Comparison of ENCODE assay signal across 16 cellular contexts in the genomic region with DNA sequence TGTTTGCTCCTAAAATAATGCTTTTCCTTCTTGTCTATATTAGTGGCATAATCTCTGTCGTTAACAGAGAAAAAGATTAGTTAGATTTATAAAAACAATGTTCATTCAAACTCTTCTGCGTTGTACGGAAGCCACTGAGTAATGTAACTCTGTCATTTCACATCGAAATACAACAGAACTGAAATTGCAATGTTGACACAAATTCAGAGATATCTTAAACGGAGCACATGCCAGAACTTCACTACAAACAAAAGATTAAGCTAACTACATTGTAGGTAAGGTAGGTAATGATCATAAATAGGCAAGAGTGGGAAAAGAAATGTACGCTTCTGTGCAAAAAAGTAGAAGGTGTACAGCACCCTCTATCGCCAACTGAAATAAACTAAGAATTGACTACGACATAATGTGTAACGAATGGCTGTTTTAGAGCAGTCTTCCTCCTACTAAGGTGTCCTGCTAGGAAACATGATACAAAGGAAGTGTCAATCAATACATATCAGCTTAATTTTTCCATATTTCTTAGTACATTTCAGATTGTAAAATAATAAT. TPM values are rescaled to one million over a fixed set of nuclear protein-coding genes. Genes with fewer than 3 reads are reported as not detected.
DNase-seq lines count a peak whose midpoint lies in the region; ATAC-seq, FAIRE-seq and TF ChIP-seq lines count a peak whose summit lies in the region.
"Had no signal": no experiment of that assay in that cellular context is flagged by ENCODE, and none has a peak within 500 bp of the region (broad histone marks: within the 10 kb centered on the region; RNA-seq: fewer than 3 reads in every experiment).

No MANE protein-coding gene starts in this region.

- no peaks in the 10 kb centered on the region for H3K79me2 ChIP-seq in HepG2 (ENCODE audit: insufficient read depth, low read length)

- H3K9me3 ChIP-seq in HepG2 (ENCODE audit: low read length), result no peaks in the 10 kb centered on the region
- H3K9me3 ChIP-seq in right lobe of liver, result no peaks in the 10 kb centered on the region
- H3K9me3 ChIP-seq in effector memory CD4-positive, alpha-beta T cell (ENCODE audit: control insufficient read depth, low read length), result no peaks in the 10 kb centered on the region
- H3K9me3 ChIP-seq: gastroesophageal sphincter, Peyer's patch had no signal

- FAIRE-seq in HepG2 (lab: Jason Lieb, UNC) (no peak), TTC549 (lab: Jason Lieb, UNC) (peak; percentile 94)
- FAIRE-seq: H1 had no signal

- no peak for TF ChIP-seq POLR2A in HepG2 (IDR thresholded peaks at IDR 0.05; ENCODE audit: insufficient read depth in 1 of 2, low read depth in 2 of 2, low read length in 2 of 2)
- TF ChIP-seq POLR2A in right lobe of liver (IDR thresholded peaks at IDR 0.05), result no peak

- in situ Hi-C loops in HepG2 (cut with HindIII; ENCODE audit: extremely low pct_ligation_motif_present, low pct_unique_long_range_greater_than_20kb) (loop anchor here (5.0 to 25.0 kb wide), 3 partner anchors 607 to 1477 kb away; partner anchors contain the start of gene SIPA1L2), KBM-7 (cut with MboI; ENCODE audit: low pct_unique_long_range_greater_than_20kb, low sequenced_read_pairs) (loop anchor here (25.0 kb wide), 1 partner anchor 602 kb away; the partner anchor contains the start of gene SIPA1L2)

- TF ChIP-seq EP300 in HepG2 (IDR thresholded peaks at IDR 0.05; ENCODE audit: low read depth in 2 of 2, low read length in 2 of 2) (no peak), HepG2 (CRISPR knock-in tag; IDR thresholded peaks at IDR 0.05; ENCODE audit: borderline replicate concordance) (no peak)

- 31% methylated on average over 9 of the region's 9 CpGs for WGBS in HepG2 (ENCODE audit: low lambda C conversion rate)
- 74% methylated on average over 9 of the region's 9 CpGs for WGBS in right lobe of liver (ENCODE audit: insufficient coverage, low coverage, low lambda C conversion rate, missing lambda C conversion rate)

- no peak overlapping the region for H3K4me2 ChIP-seq in HepG2 (ENCODE audit: low read depth, low read length)

- CTCF ChIA-PET in HepG2 (lab: Yijun Ruan, JAX; ENCODE audit: low intra/inter-chr PET ratio, low total read pairs), result interaction anchor here (1.8 kb wide), 1 partner anchor 603 kb away, joined by 9 read pairs; no protein-coding TSS in a partner anchor

- TF ChIP-seq RAD21 in HepG2 (CRISPR knock-in tag; IDR thresholded peaks at IDR 0.05), result no peak

- no peaks in the 10 kb centered on the region for H3K36me3 ChIP-seq in HepG2 (replicated peaks in 1 of 2; ENCODE audit: control insufficient read depth in 1 of 2, insufficient read depth in 2 of 2, low read length in 2 of 2)
- H3K36me3 ChIP-seq in right lobe of liver, result no peaks in the 10 kb centered on the region
- H3K36me3 ChIP-seq in effector memory CD4-positive, alpha-beta T cell (ENCODE audit: control insufficient read depth, insufficient read depth, low read length), result peaks cover 6% of the 10 kb centered on the region
- H3K36me3 ChIP-seq: Peyer's patch had no signal

- H3K9ac ChIP-seq in HepG2 (ENCODE audit: insufficient read depth, low read depth, low read length), result no peak overlapping the region

- H4K20me1 ChIP-seq in HepG2 (ENCODE audit: insufficient read depth, low read length), result no peaks in the 10 kb centered on the region

- POLR2A ChIA-PET in HepG2 (lab: Yijun Ruan, JAX), result no interaction called here

- H3K27ac ChIP-seq in HepG2 (ENCODE audit: extremely low read length, insufficient read depth, low read length) (no peak overlapping the region), right lobe of liver (no peak overlapping the region)
- no peak overlapping the region for H3K27ac ChIP-seq in effector memory CD4-positive, alpha-beta T cell (ENCODE audit: insufficient read depth, low read length, poor library complexity, severe bottlenecking)
- H3K27ac ChIP-seq: gastroesophageal sphincter, Peyer's patch had no signal

- H2AFZ ChIP-seq in HepG2 (ENCODE audit: low read length), result no peak overlapping the region

- intact Hi-C loops in HepG2 (cut with micrococcal nuclease; ENCODE audit: unreplicated experiment) (no loop called here), right lobe of liver (cut with DNase I) (no loop called here)

- H3K4me3 ChIP-seq in HepG2 (replicated peaks in 1 of 3; ENCODE audit: insufficient read depth in 1 of 3, low read depth in 2 of 3, low read length in 3 of 3), result no peak overlapping the region
- no peak overlapping the region for H3K4me3 ChIP-seq in right lobe of liver
- H3K4me3 ChIP-seq in fibroblast of pulmonary artery (replicated peaks; ENCODE audit: low read depth, low read length), result no peak overlapping the region
- H3K4me3 ChIP-seq in effector memory CD4-positive, alpha-beta T cell (ENCODE audit: insufficient read depth, low read depth, low read length, poor library complexity, severe bottlenecking), result no peak overlapping the region
- H3K4me3 ChIP-seq: gastroesophageal sphincter, Peyer's patch had no signal

- 0 out of 2 replicates have a peak, but pooled peaks cover 11% of the 10 kb centered on the region for H3K4me1 ChIP-seq in HepG2 (ENCODE audit: insufficient read depth, low read length)
- H3K4me1 ChIP-seq in right lobe of liver, result peaks cover 0 to 14% (median 0%) of the 10 kb centered on the region in 4 donors
- no peaks in the 10 kb centered on the region for H3K4me1 ChIP-seq in effector memory CD4-positive, alpha-beta T cell (ENCODE audit: control insufficient read depth, insufficient read depth, low read length, poor library complexity, severe bottlenecking)

- BruUV-seq in HepG2 (replicated peaks; lab: Mats Ljungman, UMichigan), result no TSS peak

- H3K27me3 ChIP-seq in HepG2 (ENCODE audit: control insufficient read depth in 1 of 2, insufficient read depth in 2 of 2, low read length in 2 of 2) (no peaks in the 10 kb centered on the region; a peak in 1 of 5 replicates), right lobe of liver (no peaks in the 10 kb centered on the region)
- H3K27me3 ChIP-seq in effector memory CD4-positive, alpha-beta T cell (replicated peaks; ENCODE audit: control insufficient read depth, insufficient read depth, low read length, poor library complexity, severe bottlenecking), result no peaks in the 10 kb centered on the region
- H3K27me3 ChIP-seq: gastroesophageal sphincter, Peyer's patch had no signal

- no peak; the same call in 2 of the 3 replicates for ATAC-seq in HepG2
- no peak for ATAC-seq in right lobe of liver
- ATAC-seq in omental fat pad (ENCODE audit: low FRiP score), result no peak
- ATAC-seq: activated T-cell treated with anti-CD3 and anti-CD28 coated beads, Interleukin-2, amount 50 U/mL, for 72 hours; gastroesophageal sphincter had no signal

- TF ChIP-seq CTCF in HepG2 (CRISPR knock-in tag; IDR thresholded peaks at IDR 0.05), result peak; percentile 48
- no peak for TF ChIP-seq CTCF in right lobe of liver (IDR thresholded peaks at IDR 0.05)
- peak; percentile 33 for TF ChIP-seq CTCF in fibroblast of pulmonary artery (IDR thresholded peaks at IDR 0.05; ENCODE audit: low read length, missing control alignments)
- TF ChIP-seq CTCF in omental fat pad (IDR thresholded peaks at IDR 0.05), result no peak

- DNase-seq in HepG2 (ENCODE audit: low spot score) (peak; percentile 3), right lobe of liver (no peak), fibroblast of pulmonary artery (ENCODE audit: low read depth) (peak; percentile 53), KBM-7 (no peak), omental fat pad (ENCODE audit: low spot score) (no peak), GF-D8 (lab: John Stamatoyannopoulos, UW) (no peak)
- DNase-seq in effector memory CD4-positive, alpha-beta T cell, result no peak
- DNase-seq: activated CD4-positive, alpha-beta T cell treated with anti-CD3 and anti-CD28 coated beads, Interleukin-2, amount 50 U/mL, for 4 hours; activated T-cell treated with anti-CD3 and anti-CD28 coated beads, Interleukin-2, amount 50 U/mL, for 72 hours; amygdala; Karpas-422; NCI-H2171 treated with DMSO at 0.1 percent for 48 hours; Peyer's patch had no signal

TF ChIP-seq in HepG2, 621 proteins besides CTCF, POLR2A, EP300 and RAD21 (continues in another document):
- TF ChIP-seq, protein P1, sequence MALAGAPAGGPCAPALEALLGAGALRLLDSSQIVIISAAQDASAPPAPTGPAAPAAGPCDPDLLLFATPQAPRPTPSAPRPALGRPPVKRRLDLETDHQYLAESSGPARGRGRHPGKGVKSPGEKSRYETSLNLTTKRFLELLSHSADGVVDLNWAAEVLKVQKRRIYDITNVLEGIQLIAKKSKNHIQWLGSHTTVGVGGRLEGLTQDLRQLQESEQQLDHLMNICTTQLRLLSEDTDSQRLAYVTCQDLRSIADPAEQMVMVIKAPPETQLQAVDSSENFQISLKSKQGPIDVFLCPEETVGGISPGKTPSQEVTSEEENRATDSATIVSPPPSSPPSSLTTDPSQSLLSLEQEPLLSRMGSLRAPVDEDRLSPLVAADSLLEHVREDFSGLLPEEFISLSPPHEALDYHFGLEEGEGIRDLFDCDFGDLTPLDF (CRISPR knock-in tag; IDR thresholded peaks at IDR 0.05), result no peak
- TF ChIP-seq MAFK (conservative IDR thresholded peaks at IDR 0.05 in 1 of 2, IDR thresholded peaks at IDR 0.05 in 1 of 2; ENCODE audit: low read length in 2 of 2), result peak in 1 of 2 experiments; percentile 32; a peak in 1 of 4 replicates

RNA-seq across cellular contexts. Expression of gene PCNX2, which starts 56.6 kb away (rescaled TPM):
- total RNA-seq in HepG2 (2016; rRNA removed; fragmentation: Illumina TruSeq; extraction: Trizol) (0.11 TPM in 1 of 2 replicates, not detected in the other), right lobe of liver (1 to 10 TPM in 2 of 6 experiments, under 1 TPM in 4; 0.35 to 3.4 (median 0.82) TPM), omental fat pad (10 to 100 TPM in 2 of 4 donors, 1 to 10 TPM in 2; 7.3 to 16.6 (median 12.7) TPM)
- not detected in 2 replicates for total RNA-seq in HepG2 (2016; cell fraction: cytosol; rRNA removed; fragmentation: Illumina TruSeq; extraction: Trizol; ENCODE audit: low read depth)
- not detected in 2 replicates for total RNA-seq in HepG2 (2016; cell fraction: insoluble cytoplasmic fraction; rRNA removed; fragmentation: Illumina TruSeq; extraction: Trizol)
- total RNA-seq in HepG2 (2016; cell fraction: membrane; rRNA removed; fragmentation: Illumina TruSeq; extraction: Trizol), result not detected in 2 replicates
- not detected in 2 replicates for total RNA-seq in HepG2 (2016; cell fraction: nucleus; rRNA removed; fragmentation: Illumina TruSeq; extraction: Trizol)
- 0.13 and 0.42 TPM in 2 replicates for polyA plus RNA-seq in HepG2 (2011; rRNA removed)
- polyA plus RNA-seq in HepG2 (2011; cell fraction: cytosol; rRNA removed), result 0.06 and 0.12 TPM in 2 replicates
- 0.33 and 0.39 TPM in 2 replicates for polyA plus RNA-seq in HepG2 (2011; cell fraction: nucleus; rRNA removed)
- 0.21 TPM in 1 of 2 replicates, not detected in the other for polyA plus RNA-seq in HepG2 (2012)
- polyA plus RNA-seq in HepG2 (2016; cell fraction: cytosol; fragmentation: Illumina TruSeq; extraction: Trizol; ENCODE audit: low read depth), result not detected in 2 replicates
- polyA plus RNA-seq in HepG2 (2016; cell fraction: insoluble cytoplasmic fraction; fragmentation: Illumina TruSeq; extraction: Trizol; ENCODE audit: low read depth), result not detected in 2 replicates
- not detected in 2 replicates for polyA plus RNA-seq in HepG2 (2016; cell fraction: membrane; fragmentation: Illumina TruSeq; extraction: Trizol; ENCODE audit: low read depth)
- polyA plus RNA-seq in HepG2 (2016; cell fraction: nucleus; fragmentation: Illumina TruSeq; extraction: Trizol; ENCODE audit: insufficient read depth, low read depth), result not detected in 2 replicates
- polyA minus RNA-seq in HepG2 (2011; rRNA and poly(A)+ RNA removed; ENCODE audit: low replicate concordance), result 61.8 TPM in 1 of 2 replicates, not detected in the other
- 0.26 and 0.49 TPM in 2 replicates for polyA minus RNA-seq in HepG2 (2011; cell fraction: cytosol; rRNA and poly(A)+ RNA removed)
- polyA minus RNA-seq in HepG2 (2011; cell fraction: nucleus; rRNA and poly(A)+ RNA removed), result 0.26 TPM in 1 of 2 replicates, not detected in the other

Comparison
In these comparisons a context has a peak if more than half of its experiments do, and no peak if none do; other contexts are left out.
1. DNase-seq: peak in HepG2 (single experiment) and fibroblast of pulmonary artery (single experiment); none in right lobe of liver (0 of 3), KBM-7 (single experiment), effector memory CD4-positive, alpha-beta T cell (0 of 3), omental fat pad (single experiment) and GF-D8 (single experiment).
2. CTCF ChIP-seq: peak in HepG2 (single experiment) and fibroblast of pulmonary artery (single experiment); none in right lobe of liver (0 of 4) and omental fat pad (0 of 3).